Comparison of ENCODE assay signal across 8 cellular contexts in genomic region chr1:145607833-145608733, GRCh38. TPM values are rescaled to one million over a fixed set of nuclear protein-coding genes. Genes with fewer than 3 reads are reported as not detected.
DNase-seq lines count a peak whose midpoint lies in the region; ATAC-seq and TF ChIP-seq lines count a peak whose summit lies in the region.
"Not testable (repeated sequence)": the region's sequence is repeated elsewhere in the genome, so short reads cannot be mapped to it uniquely, and the experiment has no call there.

Gene GPR89A (plus strand): TSS chr1:145607988. CDS start chr1:145608134, 146 bp downstream.

- peak within 1 kb of the TSS; percentile 74 for H3K4me3 Mint-ChIP-seq in WTC11

- not testable (repeated sequence) for H3K27me3 Mint-ChIP-seq in WTC11 (ENCODE audit: low read depth)

- H3K4me3 ChIP-seq in AG04449 (ENCODE audit: low read depth, low read length) (peak within 1 kb of the TSS; percentile 68), spleen (peak within 1 kb of the TSS; percentile 81 to 97 (median 90))

- not testable (repeated sequence) for H3K9me3 ChIP-seq in spleen

- POLR2A ChIA-PET in AG04449 (lab: Yijun Ruan, JAX); WTC11 (lab: Charles Lee): not testable (repeated sequence)

- H3K27ac ChIP-seq in caudate nucleus (ENCODE audit: low read depth, low read length) (peak within 1 kb of the TSS; percentile 70), spleen (peak within 1 kb of the TSS; percentile 76 to 89 (median 87))

- H3K36me3 Mint-ChIP-seq in WTC11: not testable (repeated sequence)

- intact Hi-C loops in spleen (cut with DNase I; ENCODE audit: low total_unique reads): not testable (repeated sequence)

- H3K27ac Mint-ChIP-seq in WTC11: 0 out of 2 replicates have a peak within 1 kb of the TSS, but pooled peaks have one; percentile 32

- ATAC-seq in GM18907 (IDR thresholded peaks at IDR 0.05; ENCODE audit: unreplicated experiment): peak; percentile 90
- ATAC-seq in HG03159 (IDR thresholded peaks at IDR 0.05; ENCODE audit: unreplicated experiment): peak; percentile 93
- ATAC-seq in WTC11: peak; percentile 96

- peak in 1 of 3 donors; percentile 82 for TF ChIP-seq POLR2A in spleen (IDR thresholded peaks at IDR 0.05)

- TF ChIP-seq CTCF in AG04449 (IDR thresholded peaks at IDR 0.05; ENCODE audit: insufficient read depth, low read length, missing control alignments); WTC11 (IDR thresholded peaks at IDR 0.05); spleen (IDR thresholded peaks at IDR 0.05 in 8 of 11, conservative IDR thresholded peaks at IDR 0.05 in 3 of 11): not testable (repeated sequence)

- CTCF ChIA-PET in AG04449 (lab: Yijun Ruan, JAX); WTC11 (lab: Charles Lee): not testable (repeated sequence)

- H3K9me3 Mint-ChIP-seq in WTC11: not testable (repeated sequence)

- H3K4me1 Mint-ChIP-seq in WTC11: peaks cover 12% of the 10 kb centered on the region

- not testable (repeated sequence) for H3K36me3 ChIP-seq in spleen

- WGBS in spleen, 5 donors: 0 to 20% (median 0%) methylated on average over 3 to 56 of the region's 71 CpGs

- H3K27me3 ChIP-seq in spleen (replicated peaks in 1 of 7): not testable (repeated sequence)

- peaks cover 6 to 17% (median 12%) of the 10 kb centered on the region in 6 donors for H3K4me1 ChIP-seq in spleen

- DNase-seq in AG04449 (ENCODE audit: low read depth, low spot score): peak; percentile 26
- DNase-seq in NCI-H2227 treated with DMSO at 0.1 percent for 48 hours (lab: John Stamatoyannopoulos, UW): peak; percentile 89
- DNase-seq in WTC11 (ENCODE audit: low spot score): peak; percentile 97
- DNase-seq in caudate nucleus (lab: John Stamatoyannopoulos, UW): peak; percentile 16 to 97 (median 87)
- peak; percentile 89 for DNase-seq in inferior parietal cortex (ENCODE audit: extremely low spot score)
- DNase-seq in spleen: peak; percentile 99

TF ChIP-seq in WTC11, 78 proteins besides CTCF, POLR2A, EP300 and RAD21:
- peak; percentile 36; the same call in 1 of the 2 replicates for TF ChIP-seq NFYB (CRISPR knock-in tag; conservative IDR thresholded peaks at IDR 0.05; ENCODE audit: low read depth)
- peak; percentile 71; the same call in 1 of the 2 replicates for TF ChIP-seq ZNF416 (CRISPR knock-in tag; IDR thresholded peaks at IDR 0.05)
- TF ChIP-seq SP1 (CRISPR knock-in tag; conservative IDR thresholded peaks at IDR 0.05): 0 out of 2 replicates have a peak, but pooled peaks have one; percentile 33
- peak; percentile 71; the same call in 1 of the 2 replicates for TF ChIP-seq CREM (CRISPR knock-in tag; IDR thresholded peaks at IDR 0.05)
TF ChIP-seq in WTC11: peak in this region for 4; not testable (repeated sequence) for 74.

RNA-seq across cellular contexts. Expression of gene GPR89A, which starts in this region (rescaled TPM):
- total RNA-seq in WTC11 (2021) (21.2 to 27.2 TPM (median 21.8 TPM) in 3 replicates), spleen (10 to 100 TPM; 20.7 to 49.8 (median 27.1) TPM)
- 10 to 100 TPM in 1 of 3 donors, 1 to 10 TPM in 2; 8.7 to 10.5 (median 10.0) TPM for polyA plus RNA-seq in spleen

Comparison
In these comparisons a context has a peak if more than half of its experiments do, and no peak if none do; other contexts are left out.
1. Peak in every context shown above with its lines: DNase-seq, ATAC-seq, H3K4me3 ChIP-seq and H3K27ac ChIP-seq.
2. DNase-seq: peak in every context shown above with its lines; median percentile 99 in spleen; 97 in WTC11; 89 in NCI-H2227 treated with DMSO at 0.1 percent for 48 hours; 89 in inferior parietal cortex; 87 in caudate nucleus; 26 in AG04449.